In the genomic region with DNA sequence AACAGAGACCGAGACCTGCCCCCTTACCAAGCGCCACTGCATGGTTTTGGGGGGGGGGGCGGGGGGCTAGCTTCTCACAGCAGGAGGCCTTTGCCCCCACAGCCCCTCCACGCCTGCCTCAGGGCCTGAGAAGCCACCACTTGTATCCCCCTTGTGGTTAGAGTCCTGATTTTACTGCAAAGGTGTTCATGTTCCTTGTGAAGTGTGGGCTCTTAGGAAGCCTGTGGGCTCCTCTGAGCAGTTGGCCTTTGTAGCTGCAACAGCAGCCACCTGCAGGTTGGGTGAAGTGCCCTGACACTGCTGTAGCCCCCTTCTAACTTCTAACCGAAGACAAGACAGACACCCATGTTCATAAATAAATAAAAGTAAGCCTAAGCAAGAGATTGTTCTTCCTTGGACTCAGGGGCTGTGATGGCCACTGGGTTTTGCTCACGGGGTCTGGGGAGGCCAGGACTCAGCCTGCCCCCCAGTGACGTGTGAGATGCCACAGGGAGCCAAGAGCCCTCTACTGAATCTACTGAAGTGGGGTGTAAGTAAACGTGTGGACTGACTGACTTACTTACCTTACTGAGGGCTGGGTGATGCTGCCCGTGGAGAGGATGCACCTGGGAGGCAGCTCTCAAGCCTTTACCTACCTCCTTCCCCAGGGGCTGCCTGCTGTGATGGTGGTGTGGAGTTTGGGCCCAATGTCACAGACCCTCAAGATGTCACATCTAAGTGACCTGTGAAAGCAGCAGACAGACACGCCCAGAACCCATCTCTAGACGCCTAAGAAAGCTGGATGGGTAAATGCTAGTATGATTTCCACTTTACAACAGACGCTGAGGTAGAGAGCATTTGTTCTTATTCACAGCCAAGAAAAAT, we compare ENCODE assay signal across 23 cellular contexts.
"Had no signal": no experiment of that assay in that cellular context is flagged by ENCODE, and none has a peak within 500 bp of the region (broad histone marks: within the 10 kb centered on the region; RNA-seq: fewer than 3 reads in every experiment).

No MANE protein-coding gene starts in this region.

- DNase-seq: activated CD4-positive, alpha-beta T cell treated with anti-CD3 and anti-CD28 coated beads, Interleukin-2, amount 10 ng/mL, durations not matched to agents 24 days and 14 days; activated naive CD4-positive, alpha-beta T cell treated with anti-CD3 and anti-CD28 coated beads for 36 hours; cerebellar nuclear complex; effector CD4-positive, alpha-beta T cell; gastrocnemius medialis; heart left ventricle; left ventricle myocardium superior; mucosa of descending colon; naive B cell; ovary; psoas muscle; SK-N-SH; small intestine; stimulated activated CD4-positive, alpha-beta T cell treated with anti-CD3 and anti-CD28 coated beads, Interleukin-4, amount 100 ng/mL, for 24 hours; T1000 had no signal

- H3K36me3 Mint-ChIP-seq: stimulated activated effector memory CD8-positive, alpha-beta T cell treated with anti-CD3 and anti-CD28 coated beads, Interleukin-12 subunit alpha, Interleukin-12 subunit beta, amount 100 ng/mL, for 72 hours had no signal

- H3K27ac Mint-ChIP-seq: activated CD4-positive, alpha-beta T cell treated with anti-CD3 and anti-CD28 coated beads, Interleukin-2, amount 10 ng/mL, durations not matched to agents 24 days and 14 days; activated naive CD4-positive, alpha-beta T cell treated with anti-CD3 and anti-CD28 coated beads for 36 hours; activated T-helper 1 cell treated with anti-CD3 and anti-CD28 coated beads, Interleukin-12 subunit alpha, Interleukin-12 subunit beta, Interleukin-2, Interleukin-4 antibody, amounts not matched to agents 30 ng/mL and 10 ng/mL and 1 ng/mL, durations not matched to agents 14 hours and 24 hours and 36 hours; memory B cell; neural progenitor cell; stimulated activated effector memory CD8-positive, alpha-beta T cell treated with anti-CD3 and anti-CD28 coated beads, Interleukin-12 subunit alpha, Interleukin-12 subunit beta, amount 100 ng/mL, for 72 hours had no signal

- H3K4me3 Mint-ChIP-seq: activated CD4-positive, alpha-beta T cell treated with anti-CD3 and anti-CD28 coated beads, Interleukin-2, amount 10 ng/mL, durations not matched to agents 24 days and 14 days; activated naive CD4-positive, alpha-beta T cell treated with anti-CD3 and anti-CD28 coated beads for 36 hours; activated T-helper 1 cell treated with anti-CD3 and anti-CD28 coated beads, Interleukin-12 subunit alpha, Interleukin-12 subunit beta, Interleukin-2, Interleukin-4 antibody, amounts not matched to agents 30 ng/mL and 10 ng/mL and 1 ng/mL, durations not matched to agents 14 hours and 24 hours and 36 hours; memory B cell; naive B cell; neural progenitor cell; stimulated activated effector memory CD8-positive, alpha-beta T cell treated with anti-CD3 and anti-CD28 coated beads, Interleukin-12 subunit alpha, Interleukin-12 subunit beta, amount 100 ng/mL, for 72 hours had no signal

- H3K4me1 Mint-ChIP-seq: memory B cell, neural progenitor cell had no signal

- ATAC-seq: esophagus mucosa; gastrocnemius medialis; heart left ventricle; mucosa of descending colon; psoas muscle; right lobe of liver; stimulated activated effector memory CD8-positive, alpha-beta T cell treated with anti-CD3 and anti-CD28 coated beads, Interleukin-12 subunit alpha, Interleukin-12 subunit beta, amount 100 ng/mL, for 72 hours had no signal

- H3K27ac ChIP-seq: breast epithelium, gastrocnemius medialis, heart left ventricle, neural progenitor cell, ovary, psoas muscle, right lobe of liver had no signal

- H3K27me3 ChIP-seq: breast epithelium, gastrocnemius medialis, heart left ventricle, neural progenitor cell, ovary, right lobe of liver, tibial nerve had no signal

- H3K4me1 ChIP-seq: breast epithelium, gastrocnemius medialis, neural progenitor cell, psoas muscle, right lobe of liver had no signal

- H3K36me3 ChIP-seq: breast epithelium, neural progenitor cell, ovary had no signal

- H3K4me3 ChIP-seq: breast epithelium, gastrocnemius medialis, heart left ventricle, mucosa of descending colon, neural progenitor cell, ovary, psoas muscle, right lobe of liver, tibial nerve had no signal

- H3K27me3 Mint-ChIP-seq: activated CD4-positive, alpha-beta T cell treated with anti-CD3 and anti-CD28 coated beads, Interleukin-2, amount 10 ng/mL, durations not matched to agents 24 days and 14 days; memory B cell; naive B cell had no signal

- H3K9me3 ChIP-seq: breast epithelium, gastrocnemius medialis, heart left ventricle, mucosa of descending colon, ovary, psoas muscle, right lobe of liver, SK-N-SH, tibial nerve had no signal

- H3K9me3 Mint-ChIP-seq: activated CD4-positive, alpha-beta T cell treated with anti-CD3 and anti-CD28 coated beads, Interleukin-2, amount 10 ng/mL, durations not matched to agents 24 days and 14 days; activated naive CD4-positive, alpha-beta T cell treated with anti-CD3 and anti-CD28 coated beads for 36 hours; activated T-helper 1 cell treated with anti-CD3 and anti-CD28 coated beads, Interleukin-12 subunit alpha, Interleukin-12 subunit beta, Interleukin-2, Interleukin-4 antibody, amounts not matched to agents 30 ng/mL and 10 ng/mL and 1 ng/mL, durations not matched to agents 14 hours and 24 hours and 36 hours; memory B cell; naive B cell; stimulated activated effector memory CD8-positive, alpha-beta T cell treated with anti-CD3 and anti-CD28 coated beads, Interleukin-12 subunit alpha, Interleukin-12 subunit beta, amount 100 ng/mL, for 72 hours had no signal
